8 cellular contexts compared by ENCODE assay signal in genomic region chr12:12890492-12890814, GRCh38. TPM values are rescaled to one million over a fixed set of nuclear protein-coding genes. Genes with fewer than 3 reads are reported as not detected.
A peak's percentile ranks its signal among the peaks of the same experiment; 100 is the strongest.
DNase-seq lines count a peak whose midpoint lies in the region; ATAC-seq and TF ChIP-seq lines count a peak whose summit lies in the region.

No MANE protein-coding gene starts in this region.

- TF ChIP-seq CTCF in HEK293 (tag by site-specific recombination; IDR thresholded peaks at IDR 0.05): no peak
- TF ChIP-seq CTCF in activated B cell treated with CpG ODN at 0.5 μM for 24 hours (IDR thresholded peaks at IDR 0.05): no peak
- TF ChIP-seq CTCF in left ventricle myocardium inferior (IDR thresholded peaks at IDR 0.05; ENCODE audit: borderline replicate concordance): no peak

- ATAC-seq in activated B cell treated with CpG ODN at 0.5 μM for 24 hours (ENCODE audit: low read depth) (no peak), GM18907 (IDR thresholded peaks at IDR 0.05; ENCODE audit: unreplicated experiment) (no peak)

- H3K4me1 Mint-ChIP-seq in activated B cell treated with CpG ODN at 0.5 μM for 24 hours: peaks cover 12% of the 10 kb centered on the region

- H3K4me3 ChIP-seq in HEK293 (ENCODE audit: low read depth, low read length) (peak overlapping the region; percentile 59), left ventricle myocardium inferior (peak overlapping the region; percentile 67), skeletal muscle cell (ENCODE audit: low read depth, low read length) (peak overlapping the region; percentile 50)

- H3K27me3 ChIP-seq in left ventricle myocardium inferior (ENCODE audit: low read depth): peaks cover 93% of the 10 kb centered on the region

- peak overlapping the region; percentile 81 for H3K4me3 Mint-ChIP-seq in activated B cell treated with CpG ODN at 0.5 μM for 24 hours

- no peaks in the 10 kb centered on the region for H3K9me3 Mint-ChIP-seq in activated B cell treated with CpG ODN at 0.5 μM for 24 hours

- H3K27me3 Mint-ChIP-seq in activated B cell treated with CpG ODN at 0.5 μM for 24 hours: peaks cover 45% of the 10 kb centered on the region

- H3K36me3 Mint-ChIP-seq in activated B cell treated with CpG ODN at 0.5 μM for 24 hours (ENCODE audit: low read depth): no peaks in the 10 kb centered on the region

- CTCF ChIA-PET in HEK293 (lab: Yijun Ruan, JAX) (interaction anchor here (0.6 to 4.3 kb wide), 10 partner anchors 10 to 1048 kb away, joined by 3 to 44 read pairs (median 6); partner anchors contain the start of gene DDX47), activated B cell treated with CpG ODN at 0.5 μM for 24 hours (lab: Charles Lee) (interaction anchor here (1.0 kb wide), 1 partner anchor 321 kb away, joined by 3 read pairs; no protein-coding TSS in a partner anchor)

- POLR2A ChIA-PET in HEK293 (lab: Yijun Ruan, JAX): interaction anchor here (0.5 to 3.3 kb wide), 17 partner anchors 7 to 315 kb away, joined by 3 to 24 read pairs (median 7); partner anchors contain the start of gene DDX47
- POLR2A ChIA-PET in activated B cell treated with CpG ODN at 0.5 μM for 24 hours (lab: Charles Lee): no interaction called here

- H3K27ac Mint-ChIP-seq in activated B cell treated with CpG ODN at 0.5 μM for 24 hours: no peak overlapping the region

- no peak for DNase-seq in activated B cell treated with CpG ODN at 0.5 μM for 24 hours
- no peak for DNase-seq in left ventricle myocardium inferior
- DNase-seq in skeletal muscle cell (ENCODE audit: low read depth): no peak
- no peak for DNase-seq in Ammon's horn (ENCODE audit: low spot score)
- no peak for DNase-seq in NCI-H748 treated with DMSO at 0.1 percent for 48 hours (lab: John Stamatoyannopoulos, UW)
- no peak for DNase-seq in NCI-H1048 (lab: John Stamatoyannopoulos, UW)

- H3K27ac ChIP-seq in HEK293 (ENCODE audit: extremely low read depth, low read depth, low read length): peak overlapping the region; percentile 100
- H3K27ac ChIP-seq in left ventricle myocardium inferior (replicated peaks): peak overlapping the region; percentile 47

- H3K9me3 ChIP-seq in HEK293 (ENCODE audit: control insufficient read depth, insufficient read depth, low read depth, low read length): no peaks in the 10 kb centered on the region
- no peaks in the 10 kb centered on the region for H3K9me3 ChIP-seq in left ventricle myocardium inferior (replicated peaks)

- H3K36me3 ChIP-seq in HEK293 (ENCODE audit: control insufficient read depth in 2 of 2, insufficient read depth in 1 of 2, low read length in 2 of 2) (no peaks in the 10 kb centered on the region), left ventricle myocardium inferior (no peaks in the 10 kb centered on the region)

- peaks cover 12% of the 10 kb centered on the region for H3K4me1 ChIP-seq in HEK293 (ENCODE audit: control insufficient read depth, insufficient read depth, low read length)
- peaks cover 16% of the 10 kb centered on the region for H3K4me1 ChIP-seq in left ventricle myocardium inferior

- intact Hi-C loops in activated B cell treated with CpG ODN at 0.5 μM for 24 hours (cut with micrococcal nuclease): loop anchor here (5.0 kb wide), 1 partner anchor 103 kb away; the partner anchor contains the start of gene APOLD1
- intact Hi-C loops in left ventricle myocardium inferior (cut with micrococcal nuclease): no loop called here

TF ChIP-seq in HEK293, 187 proteins besides CTCF, POLR2A, EP300 and RAD21:
- TF ChIP-seq ZNF121 (tag by site-specific recombination; IDR thresholded peaks at IDR 0.05) (no peak), ZBTB17 (tag by site-specific recombination; IDR thresholded peaks at IDR 0.05) (peak; percentile 71; the same call in 1 of the 2 replicates), ZNF433 (tag by site-specific recombination; IDR thresholded peaks at IDR 0.05; ENCODE audit: low read depth) (no peak), ZNF341 (tag by site-specific recombination; IDR thresholded peaks at IDR 0.05; ENCODE audit: low read depth) (peak; percentile 43; the same call in 1 of the 2 replicates), ZNF654 (tag by site-specific recombination; IDR thresholded peaks at IDR 0.05; ENCODE audit: low read depth) (peak; percentile 19), IKZF3 (tag by site-specific recombination; IDR thresholded peaks at IDR 0.05) (0 out of 2 replicates have a peak, but pooled peaks have one; percentile 36), SP3 (tag by site-specific recombination; IDR thresholded peaks at IDR 0.05) (no peak), ZFHX2 (tag by site-specific recombination; conservative IDR thresholded peaks at IDR 0.05) (peak; percentile 21; the same call in 1 of the 2 replicates), ZNF366 (tag by site-specific recombination; conservative IDR thresholded peaks at IDR 0.05) (0 out of 2 replicates have a peak, but pooled peaks have one; percentile 55)

RNA-seq across cellular contexts. Expression of gene GPRC5A, which starts 0.9 kb away (rescaled TPM):
- total RNA-seq in activated B cell treated with CpG ODN at 0.5 μM for 24 hours (not detected in 2 replicates), left ventricle myocardium inferior (0.77 TPM)
